ENCODE assay signal across 22 cellular contexts in genomic region chr9:95803197-95803596, GRCh38.
DNase-seq lines count a peak whose midpoint lies in the region; ATAC-seq, FAIRE-seq and TF ChIP-seq lines count a peak whose summit lies in the region.
"Had no signal": no experiment of that assay in that cellular context is flagged by ENCODE, and none has a peak within 500 bp of the region (broad histone marks: within the 10 kb centered on the region; RNA-seq: fewer than 3 reads in every experiment).

No MANE protein-coding gene starts in this region.

- no peak overlapping the region for H3T11ph ChIP-seq in H9 (ENCODE audit: low read length)

- H3K4me2 ChIP-seq in HepG2 (ENCODE audit: low read depth, low read length) (no peak overlapping the region), H9 (ENCODE audit: insufficient read depth, insufficient read length, low read length) (no peak overlapping the region), trophoblast cell (ENCODE audit: low read length) (no peak overlapping the region)
- H3K4me2 ChIP-seq: BLaER1 treated with 17β-estradiol and CSF1 and Interleukin-3, amounts not matched to agents 10 nM and 100 nM had no signal

- no peak for TF ChIP-seq CTCF in HepG2 (CRISPR knock-in tag; IDR thresholded peaks at IDR 0.05)
- TF ChIP-seq CTCF in right lobe of liver (IDR thresholded peaks at IDR 0.05), result no peak
- no peak for TF ChIP-seq CTCF in H9 (conservative IDR thresholded peaks at IDR 0.05)

- POLR2A ChIA-PET in HepG2 (lab: Yijun Ruan, JAX), result no interaction called here

- BruUV-seq in HepG2 (replicated peaks; lab: Mats Ljungman, UMichigan), result no TSS peak

- H3K36me3 Mint-ChIP-seq in H9 (ENCODE audit: insufficient read depth in 1 of 3, low read depth in 3 of 3), result no peaks in the 10 kb centered on the region; a peak in 1 of 7 replicates
- H3K36me3 Mint-ChIP-seq: CD8-positive, alpha-beta T cell had no signal

- H3K4me1 ChIP-seq in HepG2 (ENCODE audit: insufficient read depth, low read length) (peaks cover 18% of the 10 kb centered on the region), right lobe of liver (no peaks in the 10 kb centered on the region), H9 (ENCODE audit: insufficient read depth, low read length) (no peaks in the 10 kb centered on the region; the same call in 1 of the 2 replicates), trophoblast cell (ENCODE audit: control insufficient read depth in 1 of 2, insufficient read depth in 2 of 2, low read length in 2 of 2) (peaks cover 4 to 5% of the 10 kb centered on the region in 2 experiments)
- H3K4me1 ChIP-seq: Caco-2 had no signal

- H3K9ac ChIP-seq in HepG2 (ENCODE audit: insufficient read depth, low read depth, low read length) (no peak overlapping the region), H9 (ENCODE audit: extremely low read depth, insufficient read length, low read length) (no peak overlapping the region), trophoblast cell (ENCODE audit: low read length) (peak overlapping the region; percentile 45)
- H3K9ac ChIP-seq: BLaER1 treated with 17β-estradiol and CSF1 and Interleukin-3, amounts not matched to agents 10 nM and 100 nM had no signal

- CTCF ChIA-PET in HepG2 (lab: Yijun Ruan, JAX; ENCODE audit: low intra/inter-chr PET ratio, low total read pairs), result no interaction called here

- H4K91ac ChIP-seq in H9 (ENCODE audit: insufficient read length, low read depth, low read length) (no peak overlapping the region), trophoblast cell (ENCODE audit: low read depth, low read length) (no peak overlapping the region)

- H3K18ac ChIP-seq in H9 (ENCODE audit: insufficient read length, low read depth, low read length) (no peak overlapping the region), trophoblast cell (ENCODE audit: low read length) (no peak overlapping the region)

- H3K4me3 ChIP-seq in HepG2 (replicated peaks in 1 of 3; ENCODE audit: insufficient read depth in 1 of 3, low read depth in 2 of 3, low read length in 3 of 3) (no peak overlapping the region), right lobe of liver (no peak overlapping the region), trophoblast cell (ENCODE audit: low read depth, low read length) (no peak overlapping the region)
- H3K4me3 ChIP-seq: BLaER1 treated with 17β-estradiol and CSF1 and Interleukin-3, amounts not matched to agents 10 nM and 100 nM had no signal

- H3K56ac ChIP-seq in H9 (ENCODE audit: insufficient read length, low read depth, low read length), result no peak overlapping the region

- H2BK15ac ChIP-seq in H9 (ENCODE audit: low read depth, low read length), result no peak overlapping the region

- no peak for FAIRE-seq in HepG2 (lab: Jason Lieb, UNC)
- FAIRE-seq: A204.1, D721Med, G401.6, GM12891, GM19239 had no signal

- no peaks in the 10 kb centered on the region for H4K20me1 ChIP-seq in HepG2 (ENCODE audit: insufficient read depth, low read length)
- no peaks in the 10 kb centered on the region for H4K20me1 ChIP-seq in H9 (ENCODE audit: control insufficient read depth, insufficient read depth, insufficient read length)
- H4K20me1 ChIP-seq: BLaER1 treated with 17β-estradiol and CSF1 and Interleukin-3, amounts not matched to agents 10 nM and 100 nM had no signal

- no peaks in the 10 kb centered on the region for H3K23me2 ChIP-seq in H9 (ENCODE audit: insufficient read length, low read depth, low read length, poor library complexity, severe bottlenecking)

- DNase-seq in HepG2 (ENCODE audit: low spot score) (no peak), right lobe of liver (no peak), H9 (no peak), trophoblast cell (no peak), 8988T (no peak)
- DNase-seq: AML-193; Caco-2; Calu3; CD4-positive, alpha-beta T cell; CD8-positive, alpha-beta T cell; DMS79 treated with DMSO at 0.1 percent for 48 hours; GF-D8 had no signal

- H2BK20ac ChIP-seq in H9 (ENCODE audit: low read depth, low read length, poor library complexity, severe bottlenecking), result no peak overlapping the region

- H3K4me3 Mint-ChIP-seq in H9, result no peak overlapping the region
- H3K4me3 Mint-ChIP-seq: B cell; CD4-positive, alpha-beta T cell; CD8-positive, alpha-beta T cell had no signal

- H3K4ac ChIP-seq in H9 (ENCODE audit: low read depth, low read length) (no peak overlapping the region), trophoblast cell (ENCODE audit: low read depth, low read length) (no peak overlapping the region)

- WGBS in HepG2 (ENCODE audit: low lambda C conversion rate), result 44% methylated on average over 4 of the region's 4 CpGs
- WGBS in right lobe of liver (ENCODE audit: insufficient coverage, low coverage, low lambda C conversion rate, missing lambda C conversion rate), result 88% methylated on average over 4 of the region's 4 CpGs
- WGBS in H9 (ENCODE audit: extremely low coverage, insufficient read length, low lambda C conversion rate), result no CpG with 5 or more reads among the region's 4 CpGs
- WGBS in trophoblast cell (ENCODE audit: extremely low coverage, insufficient coverage, insufficient read length), result no CpG with 5 or more reads among the region's 4 CpGs

- no peak for TF ChIP-seq POLR2A in HepG2 (IDR thresholded peaks at IDR 0.05; ENCODE audit: insufficient read depth in 1 of 2, low read depth in 2 of 2, low read length in 2 of 2)
- TF ChIP-seq POLR2A in right lobe of liver (IDR thresholded peaks at IDR 0.05), result no peak

- H3K79me1 ChIP-seq in H9 (ENCODE audit: insufficient read depth, low read depth, low read length, poor library complexity, severe bottlenecking), result no peaks in the 10 kb centered on the region
- no peaks in the 10 kb centered on the region for H3K79me1 ChIP-seq in trophoblast cell (ENCODE audit: low read length)

- H3K27ac Mint-ChIP-seq in H9, result no peak overlapping the region
- H3K27ac Mint-ChIP-seq: B cell; CD4-positive, alpha-beta T cell; CD8-positive, alpha-beta T cell had no signal

- intact Hi-C loops in HepG2 (cut with micrococcal nuclease; ENCODE audit: unreplicated experiment) (no loop called here), right lobe of liver (cut with DNase I) (no loop called here)

- H2AK5ac ChIP-seq in H9 (ENCODE audit: insufficient read length, low read length) (no peak overlapping the region), trophoblast cell (ENCODE audit: low read length) (no peak overlapping the region)

- no peak overlapping the region for H2AFZ ChIP-seq in HepG2 (ENCODE audit: low read length)
- no peak overlapping the region for H2AFZ ChIP-seq in H9 (ENCODE audit: low read length)
- no peak overlapping the region for H2AFZ ChIP-seq in trophoblast cell (ENCODE audit: insufficient read depth, low read length, poor library complexity)

- ATAC-seq in HepG2 (no peak), right lobe of liver (no peak), HG03460 (IDR thresholded peaks at IDR 0.05; ENCODE audit: unreplicated experiment) (no peak)
- ATAC-seq: CD8-positive, alpha-beta T cell had no signal

- H3K27me3 ChIP-seq in HepG2 (ENCODE audit: control insufficient read depth in 1 of 2, insufficient read depth in 2 of 2, low read length in 2 of 2) (no peaks in the 10 kb centered on the region), right lobe of liver (no peaks in the 10 kb centered on the region), H9 (ENCODE audit: insufficient read depth, low read length) (no peaks in the 10 kb centered on the region), trophoblast cell (ENCODE audit: insufficient read depth, low read length) (no peaks in the 10 kb centered on the region)
- H3K27me3 ChIP-seq: BLaER1 treated with 17β-estradiol and CSF1 and Interleukin-3, amounts not matched to agents 10 nM and 100 nM had no signal

- H2BK5ac ChIP-seq in H9 (ENCODE audit: insufficient read length, low read length), result no peak overlapping the region
- H2BK5ac ChIP-seq in trophoblast cell (ENCODE audit: low read depth, low read length, poor library complexity), result no peak overlapping the region

- H2BK120ac ChIP-seq in H9 (ENCODE audit: low read depth, low read length, poor library complexity, severe bottlenecking), result no peak overlapping the region
- no peak overlapping the region for H2BK120ac ChIP-seq in trophoblast cell (ENCODE audit: insufficient read depth, low read length, poor library complexity)

- H2BK12ac ChIP-seq in H9 (ENCODE audit: insufficient read length, low read depth, low read length), result peak overlapping the region; percentile 91
- H2BK12ac ChIP-seq in trophoblast cell (ENCODE audit: low read length), result no peak overlapping the region

- H3K27ac ChIP-seq in HepG2 (ENCODE audit: extremely low read length, insufficient read depth, low read length) (no peak overlapping the region), right lobe of liver (no peak overlapping the region), H9 (ENCODE audit: insufficient read length, low read depth, low read length) (no peak overlapping the region), trophoblast cell (ENCODE audit: low read depth, low read length) (no peak overlapping the region)
- H3K27ac ChIP-seq: 22Rv1; BLaER1 treated with 17β-estradiol and CSF1 and Interleukin-3, amounts not matched to agents 10 nM and 100 nM; C4-2B had no signal

- H3K27me3 Mint-ChIP-seq in H9 (ENCODE audit: low read depth), result no peaks in the 10 kb centered on the region

- H3K23ac ChIP-seq in H9 (ENCODE audit: insufficient read length, low read depth, low read length), result no peak overlapping the region
- no peak overlapping the region for H3K23ac ChIP-seq in trophoblast cell (ENCODE audit: low read length)

- H4K8ac ChIP-seq in H9 (replicated peaks; ENCODE audit: insufficient read length, low read depth, low read length) (no peak overlapping the region), trophoblast cell (ENCODE audit: low read depth, low read length) (no peak overlapping the region)

- H4K5ac ChIP-seq in H9 (ENCODE audit: insufficient read length, low read depth, low read length), result no peak overlapping the region

- H3K36me3 ChIP-seq in HepG2 (replicated peaks in 1 of 2; ENCODE audit: control insufficient read depth in 1 of 2, insufficient read depth in 2 of 2, low read length in 2 of 2) (no peaks in the 10 kb centered on the region), right lobe of liver (no peaks in the 10 kb centered on the region), trophoblast cell (ENCODE audit: control insufficient read depth in 1 of 2, insufficient read depth in 2 of 2, low read length in 2 of 2) (no peaks in the 10 kb centered on the region)
- H3K36me3 ChIP-seq: BLaER1 treated with 17β-estradiol and CSF1 and Interleukin-3, amounts not matched to agents 10 nM and 100 nM had no signal

- H3K14ac ChIP-seq in H9 (ENCODE audit: insufficient read depth, low read length) (no peak overlapping the region), trophoblast cell (ENCODE audit: low read length) (no peak overlapping the region)

- TF ChIP-seq RAD21 in HepG2 (CRISPR knock-in tag; IDR thresholded peaks at IDR 0.05), result no peak

- H3K4me1 Mint-ChIP-seq in H9, result peaks cover 11 to 13% of the 10 kb centered on the region in 2 experiments

- H3K9me3 ChIP-seq in HepG2 (ENCODE audit: low read length) (no peaks in the 10 kb centered on the region), right lobe of liver (no peaks in the 10 kb centered on the region), H9 (ENCODE audit: control insufficient read depth, low read depth, low read length) (no peaks in the 10 kb centered on the region), trophoblast cell (ENCODE audit: insufficient read depth, low read depth, low read length) (no peaks in the 10 kb centered on the region)

- no peak for TF ChIP-seq EP300 in HepG2 (IDR thresholded peaks at IDR 0.05; ENCODE audit: low read depth in 2 of 2, low read length in 2 of 2)
- TF ChIP-seq EP300 in HepG2 (CRISPR knock-in tag; IDR thresholded peaks at IDR 0.05; ENCODE audit: borderline replicate concordance), result no peak

- no peaks in the 10 kb centered on the region for H3K9me3 Mint-ChIP-seq in H9
- H3K9me3 Mint-ChIP-seq: CD4-positive, alpha-beta T cell; CD8-positive, alpha-beta T cell had no signal

- H4K12ac ChIP-seq in trophoblast cell (ENCODE audit: low read depth, low read length), result no peak overlapping the region

- no peaks in the 10 kb centered on the region for H3K79me2 ChIP-seq in HepG2 (ENCODE audit: insufficient read depth, low read length)
- no peaks in the 10 kb centered on the region for H3K79me2 ChIP-seq in H9 (ENCODE audit: insufficient read depth, low read length)
- H3K79me2 ChIP-seq in trophoblast cell (ENCODE audit: control insufficient read depth, insufficient read depth, low read length, poor library complexity), result no peaks in the 10 kb centered on the region

- in situ Hi-C loops in HepG2 (cut with HindIII; ENCODE audit: extremely low pct_ligation_motif_present, low pct_unique_long_range_greater_than_20kb), result no loop called here
